In the genomic region with DNA sequence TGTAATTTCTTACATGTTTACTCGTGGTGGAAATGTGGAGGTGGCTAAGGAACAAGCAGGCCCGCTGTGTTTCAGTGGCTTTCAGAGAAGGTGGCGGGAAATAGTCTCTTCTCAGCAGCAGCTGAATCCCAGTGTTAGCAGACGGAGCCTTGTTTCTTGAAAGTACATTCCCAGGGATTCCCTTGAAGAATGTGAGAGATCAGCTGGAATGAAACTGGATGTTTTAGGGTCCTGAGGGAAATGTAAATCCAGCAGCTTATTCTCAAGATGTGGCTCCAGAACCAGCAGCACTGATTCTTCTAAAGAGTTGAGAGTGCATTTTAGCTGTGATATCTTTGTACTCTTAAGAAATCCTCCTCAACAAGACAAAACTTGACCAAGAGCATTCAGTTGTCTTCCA, we compare ENCODE assay signal across 19 cellular contexts. TPM values are rescaled to one million over a fixed set of nuclear protein-coding genes. Genes with fewer than 3 reads are reported as not detected.
DNase-seq lines count a peak whose midpoint lies in the region; ATAC-seq and TF ChIP-seq lines count a peak whose summit lies in the region.
"Had no signal": no experiment of that assay in that cellular context is flagged by ENCODE, and none has a peak within 500 bp of the region (broad histone marks: within the 10 kb centered on the region; RNA-seq: fewer than 3 reads in every experiment).

No MANE protein-coding gene starts in this region.

- no peak overlapping the region for H3K27ac ChIP-seq in CD4-positive, alpha-beta T cell (ENCODE audit: low read depth, low read length)
- H3K27ac ChIP-seq in muscle layer of colon (ENCODE audit: low read depth, low read length) (peak overlapping the region; percentile 67), tibial artery (peak overlapping the region; percentile 55 to 60)
- H3K27ac ChIP-seq: BLaER1, RWPE1 had no signal

- H3K4me1 Mint-ChIP-seq in CD4-positive, alpha-beta T cell (ENCODE audit: low read depth) = peaks cover 43% of the 10 kb centered on the region
- H3K4me1 Mint-ChIP-seq in chondrocyte (ENCODE audit: low read depth) = peaks cover 44% of the 10 kb centered on the region

- CTCF ChIA-PET in CD4-positive, alpha-beta T cell (lab: Charles Lee) = no interaction called here

- H3K4me3 ChIP-seq in muscle layer of colon (ENCODE audit: low read depth in 1 of 2, low read length in 2 of 2) = no peak overlapping the region
- H3K4me3 ChIP-seq in tibial artery = no peak overlapping the region
- H3K4me3 ChIP-seq in MG63 = no peak overlapping the region
- H3K4me3 ChIP-seq: BLaER1 had no signal

- H3K27me3 ChIP-seq in CD4-positive, alpha-beta T cell (ENCODE audit: control insufficient read depth, insufficient read depth, low read length) = no peaks in the 10 kb centered on the region
- H3K27me3 ChIP-seq in muscle layer of colon (ENCODE audit: control insufficient read depth in 1 of 2, insufficient read depth in 2 of 2, low read length in 2 of 2) = no peaks in the 10 kb centered on the region
- no peaks in the 10 kb centered on the region for H3K27me3 ChIP-seq in tibial artery
- H3K27me3 ChIP-seq in MG63 = no peaks in the 10 kb centered on the region
- H3K27me3 ChIP-seq: BLaER1 had no signal

- TF ChIP-seq CTCF in CD4-positive, alpha-beta T cell (IDR thresholded peaks at IDR 0.05) = no peak
- TF ChIP-seq CTCF in chondrocyte (IDR thresholded peaks at IDR 0.05) (no peak), tibial artery (IDR thresholded peaks at IDR 0.05) (no peak)

- intact Hi-C loops in CD4-positive, alpha-beta T cell (cut with DNase I, micrococcal nuclease) = no loop called here
- intact Hi-C loops in tibial artery (cut with DNase I; ENCODE audit: low total_unique reads) = no loop called here

- DNase-seq in CD4-positive, alpha-beta T cell = no peak
- DNase-seq in chondrocyte (ENCODE audit: low spot score) (no peak), tibial artery (no peak), HPDE6-E6E7 (ENCODE audit: extremely low spot score) (no peak), putamen (ENCODE audit: low spot score) (no peak), MG63 (no peak)
- DNase-seq in activated CD4-positive, alpha-beta T cell treated with anti-CD3 and anti-CD28 coated beads for 1 hour = no peak
- DNase-seq: 8988T; GF-D8; HCEC 1CT; KBM-7; NCI-H1436; NCI-H2029; NCI-H2171; NCI-H446 treated with DMSO at 0.1 percent for 48 hours; NK-92 treated with Interleukin-12 subunit alpha and Interleukin-12 subunit beta, amount 100 ng/mL, for 24 hours had no signal

- H3K9me3 ChIP-seq in CD4-positive, alpha-beta T cell (ENCODE audit: control insufficient read depth, low read length) = no peaks in the 10 kb centered on the region
- no peaks in the 10 kb centered on the region for H3K9me3 ChIP-seq in muscle layer of colon (ENCODE audit: low read length)
- H3K9me3 ChIP-seq in tibial artery = no peaks in the 10 kb centered on the region
- peaks cover 2% of the 10 kb centered on the region for H3K9me3 ChIP-seq in MG63
- H3K9me3 ChIP-seq: BLaER1 had no signal

- H3K36me3 Mint-ChIP-seq in CD4-positive, alpha-beta T cell (ENCODE audit: low read depth) = peaks cover 8% of the 10 kb centered on the region
- peaks cover 4% of the 10 kb centered on the region for H3K36me3 Mint-ChIP-seq in chondrocyte (ENCODE audit: low read depth)

- POLR2A ChIA-PET in CD4-positive, alpha-beta T cell (lab: Charles Lee) = no interaction called here

- H3K36me3 ChIP-seq in muscle layer of colon (ENCODE audit: insufficient read depth, low read length) (no peaks in the 10 kb centered on the region), tibial artery (no peaks in the 10 kb centered on the region), MG63 (no peaks in the 10 kb centered on the region)
- H3K36me3 ChIP-seq: BLaER1 had no signal

- H3K9ac ChIP-seq in muscle layer of colon (ENCODE audit: low read length) = no peak overlapping the region
- H3K9ac ChIP-seq: BLaER1 had no signal

- H3K27ac Mint-ChIP-seq in CD4-positive, alpha-beta T cell = peak overlapping the region; percentile 9
- peak overlapping the region; percentile 46 for H3K27ac Mint-ChIP-seq in chondrocyte (ENCODE audit: unreplicated experiment)

- H3K4me3 Mint-ChIP-seq in CD4-positive, alpha-beta T cell = no peak overlapping the region
- H3K4me3 Mint-ChIP-seq in chondrocyte (ENCODE audit: unreplicated experiment) = no peak overlapping the region

- no peak for ATAC-seq in CD4-positive, alpha-beta T cell (ENCODE audit: poor library complexity)

- H3K27me3 Mint-ChIP-seq in CD4-positive, alpha-beta T cell = no peaks in the 10 kb centered on the region
- no peaks in the 10 kb centered on the region for H3K27me3 Mint-ChIP-seq in chondrocyte (ENCODE audit: low read depth)

- H3K4me1 ChIP-seq in muscle layer of colon (ENCODE audit: insufficient read depth, low read length) = peaks cover 33% of the 10 kb centered on the region
- H3K4me1 ChIP-seq in tibial artery = peaks cover 4 to 61% (median 41%) of the 10 kb centered on the region in 4 donors

- no peaks in the 10 kb centered on the region for H3K9me3 Mint-ChIP-seq in CD4-positive, alpha-beta T cell
- H3K9me3 Mint-ChIP-seq in chondrocyte (ENCODE audit: low read depth) = peaks cover 15% of the 10 kb centered on the region

RNA-seq across cellular contexts. Expression of a gene that starts 59.1 kb away (rescaled TPM):
- 10 to 100 TPM; 20.6 to 24.1 TPM for total RNA-seq in CD4-positive, alpha-beta T cell
- total RNA-seq in chondrocyte = 60.3 to 97.8 TPM (median 91.2 TPM) in 3 replicates
- 24.1 and 32.4 TPM in 2 replicates for total RNA-seq in MG63 (2014; rRNA removed; shearing (Covaris generic); ENCODE audit: low replicate concordance)
